13 cellular contexts compared by ENCODE assay signal in genomic region chr12:124240493-124240892, GRCh38. TPM values are rescaled to one million over a fixed set of nuclear protein-coding genes. Genes with fewer than 3 reads are reported as not detected.
DNase-seq lines count a peak whose midpoint lies in the region; ATAC-seq, FAIRE-seq and TF ChIP-seq lines count a peak whose summit lies in the region.
"Had no signal": no experiment of that assay in that cellular context is flagged by ENCODE, and none has a peak within 500 bp of the region (broad histone marks: within the 10 kb centered on the region; RNA-seq: fewer than 3 reads in every experiment).

No MANE protein-coding gene starts in this region.

- H4K20me1 ChIP-seq in GM12878 (ENCODE audit: control insufficient read depth, insufficient read depth) = no peaks in the 10 kb centered on the region

- no peaks in the 10 kb centered on the region; the same call in 2 of the 3 replicates for H3K9me3 ChIP-seq in GM12878 (replicated peaks; ENCODE audit: control insufficient read depth, insufficient read depth, low read length)

- no peak for TF ChIP-seq POLR2A in GM12878 (IDR thresholded peaks at IDR 0.05; ENCODE audit: low read depth, low read length)

- no peak for TF ChIP-seq CTCF in GM12878 (IDR thresholded peaks at IDR 0.05 in 2 of 3, conservative IDR thresholded peaks at IDR 0.05 in 1 of 3; ENCODE audit: control insufficient read depth in 2 of 3, extremely low read depth in 1 of 3, insufficient read depth in 1 of 3, low read depth in 3 of 3, low read length in 3 of 3)

- no peaks in the 10 kb centered on the region for H3K9me3 Mint-ChIP-seq in activated naive CD8-positive, alpha-beta T cell treated with anti-CD3 and anti-CD28 coated beads, Interleukin-2, amount 10 ng/mL, durations not matched to agents 7 days and 5 days
- peaks cover 5% of the 10 kb centered on the region for H3K9me3 Mint-ChIP-seq in activated naive CD8-positive, alpha-beta T cell treated with anti-CD3 and anti-CD28 coated beads for 36 hours
- no peaks in the 10 kb centered on the region for H3K9me3 Mint-ChIP-seq in stimulated activated effector memory CD8-positive, alpha-beta T cell treated with anti-CD3 and anti-CD28 coated beads, Interleukin-12 subunit alpha, Interleukin-12 subunit beta, amount 100 ng/mL, for 72 hours
- no peaks in the 10 kb centered on the region for H3K9me3 Mint-ChIP-seq in activated CD8-positive, alpha-beta memory T cell treated with anti-CD3 and anti-CD28 coated beads, Interleukin-2, amount 10 ng/mL, durations not matched to agents 7 days and 5 days (ENCODE audit: low read depth)
- H3K9me3 Mint-ChIP-seq: memory B cell had no signal

- peak overlapping the region; percentile 63; the same call in 1 of the 2 replicates for H2AFZ ChIP-seq in GM12878 (ENCODE audit: control insufficient read depth, low read depth, low read length)

- H3K36me3 ChIP-seq in GM12878 (ENCODE audit: control insufficient read depth in 2 of 2, insufficient read depth in 2 of 2, low read length in 1 of 2) = no peaks in the 10 kb centered on the region

- H3K36me3 Mint-ChIP-seq in activated naive CD8-positive, alpha-beta T cell treated with anti-CD3 and anti-CD28 coated beads, Interleukin-2, amount 10 ng/mL, durations not matched to agents 7 days and 5 days = no peaks in the 10 kb centered on the region
- peaks cover 2% of the 10 kb centered on the region for H3K36me3 Mint-ChIP-seq in activated naive CD8-positive, alpha-beta T cell treated with anti-CD3 and anti-CD28 coated beads for 36 hours
- H3K36me3 Mint-ChIP-seq in stimulated activated effector memory CD8-positive, alpha-beta T cell treated with anti-CD3 and anti-CD28 coated beads, Interleukin-12 subunit alpha, Interleukin-12 subunit beta, amount 100 ng/mL, for 72 hours = no peaks in the 10 kb centered on the region
- H3K36me3 Mint-ChIP-seq in activated CD8-positive, alpha-beta memory T cell treated with anti-CD3 and anti-CD28 coated beads, Interleukin-2, amount 10 ng/mL, durations not matched to agents 7 days and 5 days = no peaks in the 10 kb centered on the region
- H3K36me3 Mint-ChIP-seq: activated naive CD4-positive, alpha-beta T cell treated with anti-CD3 and anti-CD28 coated beads, Interleukin-2, amount 10 ng/mL, durations not matched to agents 7 days and 5 days had no signal

- no peak overlapping the region for H3K4me3 ChIP-seq in GM12878

- in situ Hi-C loops in GM12878 (cut with MboI) = no loop called here

- no peaks in the 10 kb centered on the region for H3K4me1 Mint-ChIP-seq in activated naive CD8-positive, alpha-beta T cell treated with anti-CD3 and anti-CD28 coated beads, Interleukin-2, amount 10 ng/mL, durations not matched to agents 7 days and 5 days
- H3K4me1 Mint-ChIP-seq in activated naive CD8-positive, alpha-beta T cell treated with anti-CD3 and anti-CD28 coated beads for 36 hours = no peaks in the 10 kb centered on the region
- H3K4me1 Mint-ChIP-seq in stimulated activated effector memory CD8-positive, alpha-beta T cell treated with anti-CD3 and anti-CD28 coated beads, Interleukin-12 subunit alpha, Interleukin-12 subunit beta, amount 100 ng/mL, for 72 hours = no peaks in the 10 kb centered on the region
- H3K4me1 Mint-ChIP-seq in activated CD8-positive, alpha-beta memory T cell treated with anti-CD3 and anti-CD28 coated beads, Interleukin-2, amount 10 ng/mL, durations not matched to agents 7 days and 5 days = no peaks in the 10 kb centered on the region
- H3K4me1 Mint-ChIP-seq: activated naive CD4-positive, alpha-beta T cell treated with anti-CD3 and anti-CD28 coated beads, Interleukin-2, amount 10 ng/mL, durations not matched to agents 7 days and 5 days; memory B cell had no signal

- intact Hi-C loops in GM12878 (cut with micrococcal nuclease; ENCODE audit: unreplicated experiment) = no loop called here

- no peak for FAIRE-seq in GM12878 (lab: Jason Lieb, UNC)

- SMC1A ChIA-PET in GM12878 (lab: Charles Lee; ENCODE audit: uncharacterized antibody, unreplicated experiment) = no interaction called here

- H3K27ac Mint-ChIP-seq in activated naive CD8-positive, alpha-beta T cell treated with anti-CD3 and anti-CD28 coated beads, Interleukin-2, amount 10 ng/mL, durations not matched to agents 7 days and 5 days = no peak overlapping the region
- no peak overlapping the region for H3K27ac Mint-ChIP-seq in activated naive CD8-positive, alpha-beta T cell treated with anti-CD3 and anti-CD28 coated beads for 36 hours
- no peak overlapping the region for H3K27ac Mint-ChIP-seq in stimulated activated effector memory CD8-positive, alpha-beta T cell treated with anti-CD3 and anti-CD28 coated beads, Interleukin-12 subunit alpha, Interleukin-12 subunit beta, amount 100 ng/mL, for 72 hours
- no peak overlapping the region for H3K27ac Mint-ChIP-seq in activated CD8-positive, alpha-beta memory T cell treated with anti-CD3 and anti-CD28 coated beads, Interleukin-2, amount 10 ng/mL, durations not matched to agents 7 days and 5 days
- H3K27ac Mint-ChIP-seq: activated naive CD4-positive, alpha-beta T cell treated with anti-CD3 and anti-CD28 coated beads, Interleukin-2, amount 10 ng/mL, durations not matched to agents 7 days and 5 days; memory B cell had no signal

- 37% methylated on average over 1 of the region's 1 CpG for WGBS in GM12878 (ENCODE audit: insufficient coverage, insufficient replicate concordance, low lambda C conversion rate, missing lambda C conversion rate)

- CTCF ChIA-PET in GM12878 (lab: Yijun Ruan, JAX) = no interaction called here
- CTCF ChIA-PET in activated CD8-positive, alpha-beta memory T cell treated with anti-CD3 and anti-CD28 coated beads, Interleukin-2, amount 10 ng/mL, durations not matched to agents 7 days and 5 days (lab: Charles Lee) = no interaction called here

- no peak overlapping the region for H3K9ac ChIP-seq in GM12878 (ENCODE audit: control insufficient read depth, insufficient read depth, low read length)

- RAD21 ChIA-PET in GM12878 (lab: Charles Lee; ENCODE audit: unreplicated experiment) = no interaction called here

- DNase-seq in activated naive CD8-positive, alpha-beta T cell treated with anti-CD3 and anti-CD28 coated beads, Interleukin-2, amount 10 ng/mL, durations not matched to agents 7 days and 5 days = no peak
- no peak for DNase-seq in activated naive CD8-positive, alpha-beta T cell treated with anti-CD3 and anti-CD28 coated beads for 36 hours
- DNase-seq in MV-4-11 (lab: John Stamatoyannopoulos, UW) (peak; percentile 21), GM12878 (ENCODE audit: low read depth, low spot score) (no peak), DMS53 (lab: John Stamatoyannopoulos, UW) (no peak)
- DNase-seq in stimulated activated effector memory CD8-positive, alpha-beta T cell treated with anti-CD3 and anti-CD28 coated beads, Interleukin-12 subunit alpha, Interleukin-12 subunit beta, amount 100 ng/mL, for 72 hours (ENCODE audit: low spot score in 2 of 2) = no peak
- no peak for DNase-seq in activated effector memory CD4-positive, alpha-beta T cell treated with Interleukin-2 at 50 U/mL for 16 hours
- DNase-seq in activated CD8-positive, alpha-beta memory T cell treated with anti-CD3 and anti-CD28 coated beads, Interleukin-2, amount 10 ng/mL, durations not matched to agents 7 days and 5 days = no peak
- DNase-seq: activated naive CD4-positive, alpha-beta T cell treated with anti-CD3 and anti-CD28 coated beads, Interleukin-2, amount 10 ng/mL, durations not matched to agents 7 days and 5 days had no signal

- no peak overlapping the region for H3K4me2 ChIP-seq in GM12878 (ENCODE audit: control insufficient read depth, insufficient read depth)

- no peaks in the 10 kb centered on the region for H3K4me1 ChIP-seq in GM12878 (ENCODE audit: control insufficient read depth, insufficient read depth, low read length)

- H3K27me3 Mint-ChIP-seq in activated naive CD8-positive, alpha-beta T cell treated with anti-CD3 and anti-CD28 coated beads, Interleukin-2, amount 10 ng/mL, durations not matched to agents 7 days and 5 days = no peaks in the 10 kb centered on the region
- H3K27me3 Mint-ChIP-seq in activated naive CD8-positive, alpha-beta T cell treated with anti-CD3 and anti-CD28 coated beads for 36 hours = no peaks in the 10 kb centered on the region
- no peaks in the 10 kb centered on the region for H3K27me3 Mint-ChIP-seq in activated CD8-positive, alpha-beta memory T cell treated with anti-CD3 and anti-CD28 coated beads, Interleukin-2, amount 10 ng/mL, durations not matched to agents 7 days and 5 days

- H3K4me3 Mint-ChIP-seq in activated naive CD8-positive, alpha-beta T cell treated with anti-CD3 and anti-CD28 coated beads, Interleukin-2, amount 10 ng/mL, durations not matched to agents 7 days and 5 days = no peak overlapping the region
- no peak overlapping the region for H3K4me3 Mint-ChIP-seq in activated naive CD8-positive, alpha-beta T cell treated with anti-CD3 and anti-CD28 coated beads for 36 hours
- H3K4me3 Mint-ChIP-seq in stimulated activated effector memory CD8-positive, alpha-beta T cell treated with anti-CD3 and anti-CD28 coated beads, Interleukin-12 subunit alpha, Interleukin-12 subunit beta, amount 100 ng/mL, for 72 hours = no peak overlapping the region
- no peak overlapping the region for H3K4me3 Mint-ChIP-seq in activated CD8-positive, alpha-beta memory T cell treated with anti-CD3 and anti-CD28 coated beads, Interleukin-2, amount 10 ng/mL, durations not matched to agents 7 days and 5 days
- H3K4me3 Mint-ChIP-seq: activated naive CD4-positive, alpha-beta T cell treated with anti-CD3 and anti-CD28 coated beads, Interleukin-2, amount 10 ng/mL, durations not matched to agents 7 days and 5 days; memory B cell had no signal

- no TSS peak for BruUV-seq in GM12878 (replicated peaks; lab: Mats Ljungman, UMichigan)

- TF ChIP-seq RAD21 in GM12878 (IDR thresholded peaks at IDR 0.05; ENCODE audit: insufficient read depth, low read depth, low read length) = no peak

- POLR2A ChIA-PET in activated naive CD8-positive, alpha-beta T cell treated with anti-CD3 and anti-CD28 coated beads, Interleukin-2, amount 10 ng/mL, durations not matched to agents 7 days and 5 days (lab: Charles Lee) = no interaction called here
- POLR2A ChIA-PET in GM12878 (lab: Charles Lee) = no interaction called here

- no peaks in the 10 kb centered on the region for H3K27me3 ChIP-seq in GM12878 (replicated peaks in 1 of 2; ENCODE audit: control insufficient read depth in 2 of 2, insufficient read depth in 2 of 2, low read length in 1 of 2)

- no peak for TF ChIP-seq EP300 in GM12878 (IDR thresholded peaks at IDR 0.05; ENCODE audit: borderline replicate concordance in 1 of 2, control insufficient read depth in 1 of 2, low read depth in 2 of 2, low read length in 2 of 2)

- H3K27ac ChIP-seq in GM12878 (ENCODE audit: control insufficient read depth, insufficient read depth) = no peak overlapping the region
- H3K27ac ChIP-seq: C4-2B, epithelial cell of prostate had no signal

- H3K79me2 ChIP-seq in GM12878 (ENCODE audit: control insufficient read depth, insufficient read depth, low read length) = no peaks in the 10 kb centered on the region

- ATAC-seq in activated naive CD8-positive, alpha-beta T cell treated with anti-CD3 and anti-CD28 coated beads, Interleukin-2, amount 10 ng/mL, durations not matched to agents 7 days and 5 days (ENCODE audit: low read depth) = peak; percentile 18
- ATAC-seq in GM12878 = peak; percentile 58
- ATAC-seq in stimulated activated effector memory CD8-positive, alpha-beta T cell treated with anti-CD3 and anti-CD28 coated beads, Interleukin-12 subunit alpha, Interleukin-12 subunit beta, amount 100 ng/mL, for 72 hours = peak; percentile 59
- no peak for ATAC-seq in activated CD8-positive, alpha-beta memory T cell treated with anti-CD3 and anti-CD28 coated beads, Interleukin-2, amount 10 ng/mL, durations not matched to agents 7 days and 5 days

RNA-seq across cellular contexts. Expression of gene RFLNA, which starts 54.4 kb away (rescaled TPM):
- total RNA-seq in activated naive CD8-positive, alpha-beta T cell treated with anti-CD3 and anti-CD28 coated beads, Interleukin-2, amount 10 ng/mL, durations not matched to agents 7 days and 5 days = not detected
- not detected for total RNA-seq in activated naive CD8-positive, alpha-beta T cell treated with anti-CD3 and anti-CD28 coated beads for 36 hours
- total RNA-seq in GM12878 (2013; cell fraction: nucleolus; rRNA removed) = 2.4 TPM in 1 of 2 replicates, not detected in the other
- total RNA-seq in GM12878 (2014; rRNA removed) (0.05 TPM in 1 of 2 replicates, not detected in the other), GM12878 (2014; rRNA removed; fragmentation: Illumina TruSeq; extraction: Trizol) (not detected in 2 replicates), GM12878 (2021) (not detected in 2 replicates)
- polyA plus RNA-seq in GM12878 (2011; ENCODE audit: low read depth) = not detected
- polyA plus RNA-seq in GM12878 (2011; rRNA removed) (0.08 TPM in 1 of 2 replicates, not detected in the other), GM12878 (2014; fragmentation: Illumina TruSeq; extraction: Trizol) (not detected in 2 replicates), GM12878 (2014; fragmentation: Nextera tagmentation; extraction: Ambion mirVana) (not detected), GM12878 (2014; rRNA removed) (not detected in 2 replicates), GM12878 (2016; fragmentation: Nextera tagmentation; extraction: Ambion mirVana) (not detected)
- polyA plus RNA-seq in GM12878 (2011; cell fraction: cytosol; rRNA removed) = 0.13 TPM in 1 of 2 replicates, not detected in the other
- polyA plus RNA-seq in GM12878 (2011; cell fraction: nucleus; rRNA removed) = 0.16 TPM in 1 of 2 replicates, not detected in the other
- polyA plus RNA-seq in GM12878 (2012) = not detected in 2 replicates
- not detected in 2 replicates for polyA minus RNA-seq in GM12878 (2011; rRNA and poly(A)+ RNA removed)
- not detected in 2 replicates for polyA minus RNA-seq in GM12878 (2011; cell fraction: cytosol; rRNA and poly(A)+ RNA removed)
- polyA minus RNA-seq in GM12878 (2011; cell fraction: nucleus; rRNA and poly(A)+ RNA removed) = not detected in 2 replicates
- not detected for total RNA-seq in activated CD8-positive, alpha-beta memory T cell treated with anti-CD3 and anti-CD28 coated beads, Interleukin-2, amount 10 ng/mL, durations not matched to agents 7 days and 5 days
- total RNA-seq: T-helper 2 cell treated with Interferon-gamma antibody and Interleukin-4, amounts not matched to agents 100 ng/mL and 5 ng/mL, for 36 hours had no signal
